In genomic region chr7:36405409-36405803, GRCh38 we compare ENCODE assay signal across 28 cellular contexts. TPM values are rescaled to one million over a fixed set of nuclear protein-coding genes. Genes with fewer than 3 reads are reported as not detected.
DNase-seq lines count a peak whose midpoint lies in the region; ATAC-seq and TF ChIP-seq lines count a peak whose summit lies in the region.
"Had no signal": no experiment of that assay in that cellular context is flagged by ENCODE, and none has a peak within 500 bp of the region (broad histone marks: within the 10 kb centered on the region; RNA-seq: fewer than 3 reads in every experiment).

No MANE protein-coding gene starts in this region.

- peak overlapping the region in 1 of 4 donors; percentile 23 for H3K4me3 Mint-ChIP-seq in CD4-positive, CD25-positive, alpha-beta regulatory T cell
- H3K4me3 Mint-ChIP-seq in central memory CD8-positive, alpha-beta T cell = peak overlapping the region; percentile 10
- H3K4me3 Mint-ChIP-seq in nephron progenitor cell = no peak overlapping the region
- H3K4me3 Mint-ChIP-seq: activated CD8-positive, alpha-beta memory T cell treated with anti-CD3 and anti-CD28 coated beads, Interleukin-2, amount 10 ng/mL, durations not matched to agents 7 days and 5 days; activated naive CD4-positive, alpha-beta T cell treated with anti-CD3 and anti-CD28 coated beads for 36 hours; CD4-positive, alpha-beta T cell; stimulated activated naive CD8-positive, alpha-beta T cell treated with anti-CD3 and anti-CD28 coated beads, Interleukin-15, amount 100 ng/mL, for 72 hours had no signal

- no peaks in the 10 kb centered on the region for H3K27me3 Mint-ChIP-seq in CD4-positive, CD25-positive, alpha-beta regulatory T cell
- no peaks in the 10 kb centered on the region for H3K27me3 Mint-ChIP-seq in central memory CD8-positive, alpha-beta T cell
- H3K27me3 Mint-ChIP-seq in nephron progenitor cell (ENCODE audit: low read depth, poor library complexity) = no peaks in the 10 kb centered on the region
- H3K27me3 Mint-ChIP-seq: activated CD8-positive, alpha-beta memory T cell treated with anti-CD3 and anti-CD28 coated beads, Interleukin-2, amount 10 ng/mL, durations not matched to agents 7 days and 5 days; brain; CD4-positive, alpha-beta T cell; stimulated activated naive CD8-positive, alpha-beta T cell treated with anti-CD3 and anti-CD28 coated beads, Interleukin-15, amount 100 ng/mL, for 72 hours had no signal

- H3K9me3 ChIP-seq in CD4-positive, CD25-positive, alpha-beta regulatory T cell (ENCODE audit: control insufficient read depth in 2 of 2, low read length in 2 of 2) = no peaks in the 10 kb centered on the region
- H3K9me3 ChIP-seq in SK-N-MC (ENCODE audit: low read depth, low read length) = no peaks in the 10 kb centered on the region
- H3K9me3 ChIP-seq: A549, prostate gland, right lobe of liver, spleen, tibial artery had no signal

- H3K9me3 Mint-ChIP-seq in CD4-positive, CD25-positive, alpha-beta regulatory T cell = no peaks in the 10 kb centered on the region
- H3K9me3 Mint-ChIP-seq in central memory CD8-positive, alpha-beta T cell = no peaks in the 10 kb centered on the region
- no peaks in the 10 kb centered on the region for H3K9me3 Mint-ChIP-seq in nephron progenitor cell
- H3K9me3 Mint-ChIP-seq: activated naive CD4-positive, alpha-beta T cell treated with anti-CD3 and anti-CD28 coated beads for 36 hours; brain; CD4-positive, alpha-beta T cell; stimulated activated naive CD8-positive, alpha-beta T cell treated with anti-CD3 and anti-CD28 coated beads, Interleukin-15, amount 100 ng/mL, for 72 hours had no signal

- H3K4me3 ChIP-seq in CD4-positive, CD25-positive, alpha-beta regulatory T cell (ENCODE audit: low read depth, low read length) = peak overlapping the region; percentile 38
- no peak overlapping the region for H3K4me3 ChIP-seq in SK-N-MC
- H3K4me3 ChIP-seq: A549, prostate gland, right lobe of liver, spleen, tibial artery had no signal

- no peak for TF ChIP-seq CTCF in nephron progenitor cell (IDR thresholded peaks at IDR 0.05)

- peaks cover 3% of the 10 kb centered on the region for H3K4me1 ChIP-seq in CD4-positive, CD25-positive, alpha-beta regulatory T cell (ENCODE audit: control insufficient read depth, insufficient read depth, low read length, poor library complexity, severe bottlenecking)
- H3K4me1 ChIP-seq: prostate gland, right lobe of liver, spleen, tibial artery had no signal

- peaks cover 3 to 24% (median 7%) of the 10 kb centered on the region in 4 donors for H3K4me1 Mint-ChIP-seq in CD4-positive, CD25-positive, alpha-beta regulatory T cell
- H3K4me1 Mint-ChIP-seq in central memory CD8-positive, alpha-beta T cell = peaks cover 6% of the 10 kb centered on the region
- peaks cover 16% of the 10 kb centered on the region for H3K4me1 Mint-ChIP-seq in nephron progenitor cell
- H3K4me1 Mint-ChIP-seq: stimulated activated naive CD8-positive, alpha-beta T cell treated with anti-CD3 and anti-CD28 coated beads, Interleukin-15, amount 100 ng/mL, for 72 hours had no signal

- no peaks in the 10 kb centered on the region for H3K36me3 ChIP-seq in CD4-positive, CD25-positive, alpha-beta regulatory T cell (ENCODE audit: control insufficient read depth, insufficient read depth, low read length)
- peaks cover 73% of the 10 kb centered on the region for H3K36me3 ChIP-seq in SK-N-MC (ENCODE audit: insufficient read depth, low read length)
- H3K36me3 ChIP-seq: prostate gland, right lobe of liver, tibial artery had no signal

- H3K36me3 Mint-ChIP-seq in CD4-positive, CD25-positive, alpha-beta regulatory T cell = no peaks in the 10 kb centered on the region
- no peaks in the 10 kb centered on the region for H3K36me3 Mint-ChIP-seq in central memory CD8-positive, alpha-beta T cell (ENCODE audit: insufficient read depth)
- peaks cover 42% of the 10 kb centered on the region for H3K36me3 Mint-ChIP-seq in nephron progenitor cell (ENCODE audit: low read depth)

- H3K27ac Mint-ChIP-seq in CD4-positive, CD25-positive, alpha-beta regulatory T cell = no peak overlapping the region
- H3K27ac Mint-ChIP-seq in central memory CD8-positive, alpha-beta T cell (ENCODE audit: low read depth) = no peak overlapping the region
- peak overlapping the region; percentile 31 for H3K27ac Mint-ChIP-seq in nephron progenitor cell
- H3K27ac Mint-ChIP-seq: activated naive CD4-positive, alpha-beta T cell treated with anti-CD3 and anti-CD28 coated beads for 36 hours; CD4-positive, alpha-beta T cell; stimulated activated naive CD8-positive, alpha-beta T cell treated with anti-CD3 and anti-CD28 coated beads, Interleukin-15, amount 100 ng/mL, for 72 hours had no signal

- no peak overlapping the region for H3K27ac ChIP-seq in CD4-positive, CD25-positive, alpha-beta regulatory T cell (ENCODE audit: insufficient read depth, low read length, poor library complexity, severe bottlenecking)
- H3K27ac ChIP-seq in SK-N-MC = peak overlapping the region; percentile 45; the same call in 1 of the 2 replicates
- H3K27ac ChIP-seq: A549, epithelial cell of prostate, prostate gland, right lobe of liver, spleen, tibial artery had no signal

- H3K9ac ChIP-seq in SK-N-MC (ENCODE audit: insufficient read length) = no peak overlapping the region

- no peak for DNase-seq in CD4-positive, CD25-positive, alpha-beta regulatory T cell
- DNase-seq in SK-N-MC (ENCODE audit: low read depth, low spot score) (no peak), nephron progenitor cell (no peak), NCI-H187 (lab: John Stamatoyannopoulos, UW) (no peak), DMS79 treated with DMSO at 0.1 percent for 48 hours (lab: John Stamatoyannopoulos, UW) (no peak), amniotic stem cell (lab: John Stamatoyannopoulos, UW) (no peak)
- DNase-seq in central memory CD8-positive, alpha-beta T cell (ENCODE audit: low spot score in 2 of 2) = no peak
- DNase-seq: activated CD4-positive, alpha-beta T cell treated with anti-CD3 and anti-CD28 coated beads, Interleukin-2, amount 50 U/mL, for 4 hours; activated CD8-positive, alpha-beta memory T cell treated with anti-CD3 and anti-CD28 coated beads, Interleukin-2, amount 10 ng/mL, durations not matched to agents 7 days and 5 days; activated naive CD4-positive, alpha-beta T cell treated with anti-CD3 and anti-CD28 coated beads for 36 hours; activated T-cell treated with anti-CD3 and anti-CD28 coated beads, Interleukin-2, amount 50 U/mL, for 48 hours; AML-193; CD4-positive, alpha-beta T cell; effector CD8-positive, alpha-beta T cell; NCI-H446 treated with DMSO at 0.1 percent for 48 hours; NCI-H774; right lobe of liver; spleen; stimulated activated CD8-positive, alpha-beta memory T cell treated with anti-CD3 and anti-CD28 coated beads, Interleukin-4, amount 100 ng/mL, for 48 hours; stimulated activated naive CD8-positive, alpha-beta T cell treated with anti-CD3 and anti-CD28 coated beads, Interleukin-15, amount 100 ng/mL, for 72 hours; tibial artery had no signal

- no peak for ATAC-seq in CD4-positive, CD25-positive, alpha-beta regulatory T cell (ENCODE audit: low read depth in 2 of 2)
- no peak for ATAC-seq in central memory CD8-positive, alpha-beta T cell (replicated peaks; ENCODE audit: extremely low read depth, poor library complexity, severe bottlenecking)
- no peak for ATAC-seq in HG02884 (IDR thresholded peaks at IDR 0.05; ENCODE audit: unreplicated experiment)
- ATAC-seq: A549; activated CD4-positive, CD25-positive, alpha-beta regulatory T cell treated with anti-CD3 and anti-CD28 coated beads, Interleukin-2, amount 50 U/mL, for 24 hours; left lobe of liver; right lobe of liver; stimulated activated naive CD8-positive, alpha-beta T cell treated with anti-CD3 and anti-CD28 coated beads, Interleukin-15, amount 100 ng/mL, for 72 hours had no signal

- no peaks in the 10 kb centered on the region for H3K27me3 ChIP-seq in CD4-positive, CD25-positive, alpha-beta regulatory T cell (ENCODE audit: control insufficient read depth, insufficient read depth, low read length)
- H3K27me3 ChIP-seq: right lobe of liver, spleen, tibial artery had no signal

RNA-seq across cellular contexts. Expression of gene ANLN, which starts 15.7 kb away (rescaled TPM):
- total RNA-seq in CD4-positive, CD25-positive, alpha-beta regulatory T cell = 2.8 TPM
- polyA plus RNA-seq in CD4-positive, CD25-positive, alpha-beta regulatory T cell = under 1 TPM in 3 of 4 donors, not detected in 1; 0.27 to 0.53 (median 0.49) TPM
